ENCODE assay signal across 26 cellular contexts in genomic region chr7:127907110-127907509, GRCh38.
DNase-seq lines count a peak whose midpoint lies in the region; TF ChIP-seq lines count a peak whose summit lies in the region.
"Had no signal": no experiment of that assay in that cellular context is flagged by ENCODE, and none has a peak within 500 bp of the region (broad histone marks: within the 10 kb centered on the region; RNA-seq: fewer than 3 reads in every experiment).

No MANE protein-coding gene starts in this region.

- DNase-seq in DMS53 (lab: John Stamatoyannopoulos, UW) (peak; percentile 65), DMS53 treated with DMSO at 0.1 percent for 48 hours (lab: John Stamatoyannopoulos, UW; ENCODE audit: unreplicated experiment) (no peak), Caki2 (ENCODE audit: low read depth) (peak; percentile 63), immature natural killer cell (no peak), RPMI8226 (no peak), NCI-H128 (lab: John Stamatoyannopoulos, UW; ENCODE audit: unreplicated experiment) (no peak)
- DNase-seq in activated CD4-positive, CD25-positive, alpha-beta regulatory T cell treated with anti-CD3 and anti-CD28 coated beads, Interleukin-2, amount 50 U/mL, for 72 hours = no peak
- DNase-seq: activated CD8-positive, alpha-beta memory T cell treated with anti-CD3 and anti-CD28 coated beads, Interleukin-2, amount 50 U/mL, for 48 hours; activated naive CD4-positive, alpha-beta T cell treated with Interleukin-2 at 50 U/mL for 16 hours; aorta; CD8-positive, alpha-beta memory T cell; dorsolateral prefrontal cortex; foreskin melanocyte; kidney; NCI-H1694 treated with DMSO at 0.1 percent for 48 hours; NCI-H345; NK-92 treated with Interleukin-12 subunit alpha and Interleukin-12 subunit beta, amount 100 ng/mL, for 24 hours; Peyer's patch; stimulated activated CD8-positive, alpha-beta memory T cell treated with anti-CD3 and anti-CD28 coated beads, Interleukin-4, amount 100 ng/mL, for 48 hours; substantia nigra; uterus had no signal

- H3K4me1 Mint-ChIP-seq in immature natural killer cell = peaks cover 38 to 53% of the 10 kb centered on the region in 2 donors

- peaks cover 5 to 9% (median 7%) of the 10 kb centered on the region in 3 donors for H3K36me3 Mint-ChIP-seq in immature natural killer cell

- peak overlapping the region; percentile 16 to 61 (median 34) for H3K4me3 Mint-ChIP-seq in immature natural killer cell
- H3K4me3 Mint-ChIP-seq: CD8-positive, alpha-beta memory T cell; central memory CD8-positive, alpha-beta T cell; memory B cell had no signal

- in situ Hi-C loops in Caki2 (cut with HindIII; ENCODE audit: low pct_unique_long_range_greater_than_20kb, low sequenced_read_pairs) = no loop called here

- no peak for TF ChIP-seq CTCF in VCaP (conservative IDR thresholded peaks at IDR 0.05)

- peak overlapping the region in 5 of 6 donors; percentile 11 to 73 (median 39) for H3K27ac Mint-ChIP-seq in immature natural killer cell
- H3K27ac Mint-ChIP-seq: memory B cell had no signal

- H3K9me3 Mint-ChIP-seq in immature natural killer cell = no peaks in the 10 kb centered on the region
- H3K9me3 Mint-ChIP-seq: CD8-positive, alpha-beta memory T cell; central memory CD8-positive, alpha-beta T cell; memory B cell had no signal

- H3K27me3 Mint-ChIP-seq in immature natural killer cell (ENCODE audit: low read depth in 3 of 3) = peaks cover 0 to 4% (median 0%) of the 10 kb centered on the region in 3 donors
- H3K27me3 Mint-ChIP-seq: central memory CD8-positive, alpha-beta T cell; memory B cell had no signal

- peak overlapping the region; percentile 81 for H3K27ac ChIP-seq in VCaP
- H3K27ac ChIP-seq: 22Rv1, right atrium auricular region, uterus had no signal

Comparison
In these comparisons a context has a peak if more than half of its experiments do, and no peak if none do; other contexts are left out.
1. DNase-seq: peak in DMS53 (single experiment) and Caki2 (single experiment); none in DMS53 treated with DMSO at 0.1 percent for 48 hours (single experiment), immature natural killer cell (0 of 3), RPMI8226 (single experiment), activated CD4-positive, CD25-positive, alpha-beta regulatory T cell treated with anti-CD3 and anti-CD28 coated beads, Interleukin-2, amount 50 U/mL, for 72 hours (single experiment) and NCI-H128 (single experiment).